20 cellular contexts compared by ENCODE assay signal in the genomic region with DNA sequence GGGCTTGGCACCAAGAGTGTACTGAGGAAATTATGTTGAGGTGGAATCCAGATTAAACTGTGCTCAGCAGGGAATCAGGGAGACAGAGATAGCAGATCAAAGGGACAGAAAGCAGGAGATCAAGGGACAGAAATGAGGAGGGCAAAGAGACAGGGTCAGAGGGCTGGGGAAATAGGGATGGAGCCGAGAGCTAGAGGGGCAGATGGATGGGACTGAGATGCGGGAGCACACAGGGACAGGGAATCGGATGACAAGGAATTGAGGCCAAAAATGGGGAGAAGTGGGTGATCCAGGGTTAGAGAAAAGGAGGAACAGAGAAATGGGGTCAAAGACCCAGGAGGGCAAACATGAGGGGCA. TPM values are rescaled to one million over a fixed set of nuclear protein-coding genes. Genes with fewer than 3 reads are reported as not detected.
A peak's percentile ranks its signal among the peaks of the same experiment; 100 is the strongest.
DNase-seq lines count a peak whose midpoint lies in the region; ATAC-seq, FAIRE-seq and TF ChIP-seq lines count a peak whose summit lies in the region.
"Had no signal": no experiment of that assay in that cellular context is flagged by ENCODE, and none has a peak within 500 bp of the region (broad histone marks: within the 10 kb centered on the region; RNA-seq: fewer than 3 reads in every experiment).

No MANE protein-coding gene starts in this region.

- H3K4ac ChIP-seq in H1 (replicated peaks; ENCODE audit: insufficient read length, low read depth, low read length), result no peak overlapping the region

- H3K9me3 ChIP-seq in DOHH2 (ENCODE audit: control insufficient read depth, insufficient read depth, low read length) (no peaks in the 10 kb centered on the region), HUES6 (ENCODE audit: control insufficient read depth, insufficient read depth, low read depth, low read length) (no peaks in the 10 kb centered on the region), H1 (ENCODE audit: insufficient read depth in 2 of 2, low read depth in 1 of 2, low read length in 1 of 2) (no peaks in the 10 kb centered on the region), right lobe of liver (no peaks in the 10 kb centered on the region)
- H3K9me3 ChIP-seq: Caco-2 had no signal

- no peaks in the 10 kb centered on the region; the same call in 1 of the 2 replicates for H3K79me1 ChIP-seq in H1 (ENCODE audit: low read depth, low read length)

- H4K8ac ChIP-seq in H1 (ENCODE audit: extremely low read depth, insufficient read depth, low read length), result no peak overlapping the region

- peaks cover 0 to 2% (median 0%) of the 10 kb centered on the region in 3 donors for H3K36me3 Mint-ChIP-seq in naive thymus-derived CD8-positive, alpha-beta T cell

- no peaks in the 10 kb centered on the region for H3K9me3 Mint-ChIP-seq in naive thymus-derived CD8-positive, alpha-beta T cell

- POLR2A ChIA-PET in H1 (lab: Charles Lee; ENCODE audit: partially characterized antibody), result interaction anchor here (0.6 to 3.8 kb wide), 9 partner anchors 9 to 62 kb away, joined by 3 to 20 read pairs (median 4); a partner anchor contains a TSS
- POLR2A ChIA-PET in naive thymus-derived CD8-positive, alpha-beta T cell (lab: Charles Lee), result interaction anchor here (0.6 to 2.1 kb wide), 11 partner anchors 8 to 62 kb away, joined by 3 to 7 read pairs (median 5); a partner anchor contains a TSS

- H3K79me2 ChIP-seq in DOHH2 (ENCODE audit: control insufficient read depth, low read length) (peaks cover 11% of the 10 kb centered on the region), H1 (ENCODE audit: control insufficient read depth in 1 of 2, insufficient read depth in 2 of 2, low read length in 2 of 2) (no peaks in the 10 kb centered on the region)

- peak overlapping the region in 5 of 10 donors; percentile 32 to 88 (median 69) for H3K27ac Mint-ChIP-seq in naive thymus-derived CD8-positive, alpha-beta T cell

- H3K36me3 ChIP-seq in DOHH2 (ENCODE audit: control insufficient read depth, low read length), result peaks cover 21% of the 10 kb centered on the region
- H3K36me3 ChIP-seq in HUES6 (ENCODE audit: control insufficient read depth, insufficient read depth, low read length), result no peaks in the 10 kb centered on the region
- no peaks in the 10 kb centered on the region for H3K36me3 ChIP-seq in H1 (ENCODE audit: control insufficient read depth in 2 of 4, insufficient read depth in 4 of 4, low read length in 3 of 4)
- no peaks in the 10 kb centered on the region for H3K36me3 ChIP-seq in right lobe of liver

- 0 out of 2 replicates have a peak overlapping the region, but pooled peaks have one; percentile 17 for H2BK12ac ChIP-seq in H1 (ENCODE audit: low read depth, low read length)

- no peak overlapping the region for H3K9ac ChIP-seq in HUES6 (ENCODE audit: low read length)
- no peak overlapping the region for H3K9ac ChIP-seq in H1 (replicated peaks in 1 of 4; ENCODE audit: extremely low read depth in 1 of 4, low read depth in 3 of 4, low read length in 3 of 4)

- H3K27me3 Mint-ChIP-seq in naive thymus-derived CD8-positive, alpha-beta T cell, result peaks cover 0 to 14% (median 6%) of the 10 kb centered on the region in 5 donors

- peaks cover 43% of the 10 kb centered on the region for H3K4me1 ChIP-seq in DOHH2 (ENCODE audit: control insufficient read depth, low read length)
- H3K4me1 ChIP-seq in HUES6 (ENCODE audit: control insufficient read depth, insufficient read depth, low read length), result peaks cover 11% of the 10 kb centered on the region; the same call in 1 of the 2 replicates
- peaks cover 0 to 14% (median 7%) of the 10 kb centered on the region in 4 experiments; a peak in 6 of 7 replicates for H3K4me1 ChIP-seq in H1 (replicated peaks in 1 of 4; ENCODE audit: control insufficient read depth in 3 of 4, insufficient read depth in 4 of 4, low read length in 3 of 4)
- H3K4me1 ChIP-seq in right lobe of liver, result no peaks in the 10 kb centered on the region
- H3K4me1 ChIP-seq: Caco-2 had no signal

- peaks cover 18 to 23% (median 22%) of the 10 kb centered on the region in 4 donors for H3K4me1 Mint-ChIP-seq in naive thymus-derived CD8-positive, alpha-beta T cell

- no peak overlapping the region for H4K5ac ChIP-seq in H1 (ENCODE audit: insufficient read length, low read depth, low read length)

- H3K4me2 ChIP-seq in DOHH2 (ENCODE audit: low read length), result peak overlapping the region; percentile 27; the same call in 1 of the 2 replicates
- H3K4me2 ChIP-seq in H1 (ENCODE audit: insufficient read depth in 1 of 2, low read depth in 2 of 2, low read length in 2 of 2), result peak overlapping the region; percentile 23 to 53

- no peaks in the 10 kb centered on the region for H4K20me1 ChIP-seq in DOHH2 (ENCODE audit: control insufficient read depth, insufficient read depth, low read depth, low read length)
- H4K20me1 ChIP-seq in H1 (replicated peaks in 1 of 2; ENCODE audit: control insufficient read depth in 1 of 2, insufficient read depth in 2 of 2, low read length in 2 of 2), result peaks cover 5 to 42% of the 10 kb centered on the region in 2 experiments

- no peak overlapping the region for H2BK15ac ChIP-seq in H1 (ENCODE audit: low read length)

- H2AK5ac ChIP-seq in H1 (ENCODE audit: low read depth, low read length), result 0 out of 2 replicates have a peak overlapping the region, but pooled peaks have one; percentile 20

- H3K23me2 ChIP-seq in H1 (ENCODE audit: low read depth, low read length), result peaks cover 10% of the 10 kb centered on the region

- TF ChIP-seq POLR2A in H1 (IDR thresholded peaks at IDR 0.05; ENCODE audit: control extremely low read depth in 1 of 2, low read depth in 2 of 2, low read length in 2 of 2) (no peak), right lobe of liver (IDR thresholded peaks at IDR 0.05) (no peak)

- no peak overlapping the region for H2BK120ac ChIP-seq in H1 (replicated peaks; ENCODE audit: low read depth, low read length)

- no peak for TF ChIP-seq EP300 in H1 (IDR thresholded peaks at IDR 0.05; ENCODE audit: borderline replicate concordance in 1 of 2, low read depth in 2 of 2, low read length in 2 of 2)

- intact Hi-C loops in right lobe of liver (cut with DNase I), result no loop called here

- peaks cover 2% of the 10 kb centered on the region for H3F3A ChIP-seq in DOHH2 (ENCODE audit: control insufficient read depth, insufficient read depth)

- H3K14ac ChIP-seq in H1 (ENCODE audit: insufficient read length), result no peak overlapping the region

- H4K91ac ChIP-seq in H1 (replicated peaks; ENCODE audit: insufficient read length, low read length), result no peak overlapping the region

- H3K4me3 Mint-ChIP-seq in naive thymus-derived CD8-positive, alpha-beta T cell, result peak overlapping the region in 8 of 10 donors; percentile 17 to 70 (median 40)

- ATAC-seq in naive thymus-derived CD8-positive, alpha-beta T cell, result no peak
- no peak for ATAC-seq in right lobe of liver

- no peaks in the 10 kb centered on the region for H3K9me2 ChIP-seq in DOHH2 (replicated peaks; ENCODE audit: control insufficient read depth, low read length)

- FAIRE-seq in H1 (lab: Jason Lieb, UNC) (no peak), frontal cortex (lab: Jason Lieb, UNC) (no peak)

- no peak overlapping the region for H3K27ac ChIP-seq in DOHH2 (ENCODE audit: low read depth, low read length)
- no peak overlapping the region for H3K27ac ChIP-seq in HUES6 (ENCODE audit: low read depth, low read length)
- no peak overlapping the region for H3K27ac ChIP-seq in H1 (ENCODE audit: low read depth, low read length)
- no peak overlapping the region for H3K27ac ChIP-seq in right lobe of liver

- H3K56ac ChIP-seq in H1 (replicated peaks; ENCODE audit: insufficient read length, low read depth, low read length), result no peak overlapping the region

- TF ChIP-seq RAD21 in H1 (IDR thresholded peaks at IDR 0.05 in 1 of 2, conservative IDR thresholded peaks at IDR 0.05 in 1 of 2; ENCODE audit: low read depth in 2 of 2, low read length in 2 of 2), result no peak

- WGBS in H1 (ENCODE audit: extremely low coverage in 1 of 2, insufficient coverage in 1 of 2, insufficient read length in 1 of 2, insufficient replicate concordance in 2 of 2, low coverage in 1 of 2, low lambda C conversion rate in 2 of 2, missing lambda C conversion rate in 1 of 2), 2 experiments, result 26% methylated on average over 3 of the region's 3 CpGs; no CpG with 5 or more reads in 1 of the 2 experiments
- 18% methylated on average over 3 of the region's 3 CpGs for WGBS in right lobe of liver (ENCODE audit: insufficient coverage, low coverage, low lambda C conversion rate, missing lambda C conversion rate)

- no peak overlapping the region for H2BK5ac ChIP-seq in H1 (ENCODE audit: low read depth, low read length)

- no peak for DNase-seq in H1 (ENCODE audit: low read depth in 1 of 2, low spot score in 2 of 2)
- no peak for DNase-seq in naive thymus-derived CD8-positive, alpha-beta T cell
- no peak for DNase-seq in frontal cortex (ENCODE audit: low spot score in 2 of 2)
- DNase-seq in right lobe of liver, result no peak
- no peak for DNase-seq in cerebellum (ENCODE audit: low spot score)
- DNase-seq: ACHN, Caco-2, GDM1, HCEC 1CT, KG1, NCI-H1417 treated with DMSO at 0.1 percent for 48 hours, NCI-H187 treated with DMSO at 0.1 percent for 48 hours, NCI-H226, NCI-H524, NCI-H82, OCI-M1, Right ventricle myocardium superior had no signal

- TF ChIP-seq CTCF in DOHH2 (IDR thresholded peaks at IDR 0.05; ENCODE audit: low read depth, low read length, poor library complexity, severe bottlenecking) (no peak), H1 (IDR thresholded peaks at IDR 0.05; ENCODE audit: control extremely low read depth in 1 of 3, insufficient read depth in 1 of 3, low read depth in 1 of 3, low read length in 3 of 3) (no peak), right lobe of liver (IDR thresholded peaks at IDR 0.05) (no peak)

- H3K27me3 ChIP-seq in DOHH2 (ENCODE audit: control insufficient read depth, low read length) (no peaks in the 10 kb centered on the region), HUES6 (ENCODE audit: control insufficient read depth, insufficient read depth, low read length) (peaks cover 97% of the 10 kb centered on the region), H1 (replicated peaks in 1 of 4; ENCODE audit: control insufficient read depth in 3 of 4, extremely low read depth in 1 of 4, insufficient read depth in 3 of 4, low read length in 3 of 4) (peaks cover 71 to 99% (median 95%) of the 10 kb centered on the region in 4 experiments), right lobe of liver (peaks cover 0 to 17% of the 10 kb centered on the region in 2 donors)

- no peak overlapping the region for H3K4me3 ChIP-seq in DOHH2 (ENCODE audit: low read length)
- peak overlapping the region; percentile 1; the same call in 1 of the 2 replicates for H3K4me3 ChIP-seq in HUES6 (ENCODE audit: low read depth, low read length)
- peak overlapping the region in 2 of 4 experiments; percentile 4 to 44; a peak in 4 of 8 replicates for H3K4me3 ChIP-seq in H1 (ENCODE audit: extremely low read depth in 1 of 4, insufficient read depth in 2 of 4, low read depth in 3 of 4, low read length in 4 of 4)
- H3K4me3 ChIP-seq in right lobe of liver, result no peak overlapping the region

- CTCF ChIA-PET in H1 (lab: Charles Lee; ENCODE audit: partially characterized antibody), result interaction anchor here (0.9 to 2.1 kb wide), 10 partner anchors 8 to 59 kb away, joined by 3 to 9 read pairs (median 3); no protein-coding TSS in a partner anchor

- no peak overlapping the region for H2AFZ ChIP-seq in H1 (ENCODE audit: low read length)

- H3K23ac ChIP-seq in H1 (ENCODE audit: insufficient read length), result no peak overlapping the region

- H3K18ac ChIP-seq in H1 (ENCODE audit: extremely low read depth, low read length), result no peak overlapping the region

- H2BK20ac ChIP-seq in H1 (ENCODE audit: low read length), result no peak overlapping the region

RNA-seq across cellular contexts. Expression of a gene that starts 6.1 kb away (rescaled TPM):
- not detected in 2 replicates for total RNA-seq in H1 (2021; fragmentation: NEBNext Ultra II Directional; extraction: Animal tissue kit (Norgen Biotek cat#: 25700))
- 0.08 and 0.12 TPM in 2 replicates for polyA plus RNA-seq in H1 (2011; rRNA removed)
- 0.03 TPM for polyA plus RNA-seq in H1 (2011; cell fraction: cytosol; rRNA removed)
- 0.33 TPM for polyA plus RNA-seq in H1 (2011; cell fraction: nucleus; rRNA removed)
- 0.08 to 0.16 TPM (median 0.10 TPM) in 3 of 4 replicates, not detected in the other for polyA plus RNA-seq in H1 (2012, experiment 1 of 2)
- not detected for polyA plus RNA-seq in H1 (2012, experiment 2 of 2)
- 0.02 TPM for polyA plus RNA-seq in H1 (2013, experiment 1 of 2)
- polyA plus RNA-seq in H1 (2013, experiment 2 of 2), result 0.06 TPM
- not detected in 2 replicates for polyA minus RNA-seq in H1 (2011; rRNA and poly(A)+ RNA removed)
- not detected for polyA minus RNA-seq in H1 (2011; cell fraction: cytosol; rRNA and poly(A)+ RNA removed)
- not detected for polyA minus RNA-seq in H1 (2011; cell fraction: nucleus; rRNA and poly(A)+ RNA removed)
- total RNA-seq in naive thymus-derived CD8-positive, alpha-beta T cell, result 1 to 10 TPM; 7.5 to 8.1 TPM
- polyA plus RNA-seq in naive thymus-derived CD8-positive, alpha-beta T cell, result not detected
- total RNA-seq in frontal cortex, result not detected
- total RNA-seq in right lobe of liver, result not detected
- not detected for total RNA-seq in cerebellum
- total RNA-seq: Daoy, Right ventricle myocardium superior had no signal

RNA-seq across cellular contexts. Expression of a gene that starts 36.9 kb away (rescaled TPM):
- 123 and 124 TPM in 2 replicates for total RNA-seq in H1 (2021; fragmentation: NEBNext Ultra II Directional; extraction: Animal tissue kit (Norgen Biotek cat#: 25700))
- 439 and 585 TPM in 2 replicates for polyA plus RNA-seq in H1 (2011; rRNA removed)
- polyA plus RNA-seq in H1 (2011; cell fraction: cytosol; rRNA removed), result 282 TPM
- polyA plus RNA-seq in H1 (2011; cell fraction: nucleus; rRNA removed), result 227 TPM
- 99.4 to 181 TPM (median 175 TPM) in 4 replicates for polyA plus RNA-seq in H1 (2012, experiment 1 of 2)
- 315 TPM for polyA plus RNA-seq in H1 (2012, experiment 2 of 2)
- polyA plus RNA-seq in H1 (2013, experiment 1 of 2), result 173 TPM
- 186 TPM for polyA plus RNA-seq in H1 (2013, experiment 2 of 2)
- polyA minus RNA-seq in H1 (2011; rRNA and poly(A)+ RNA removed), result 46.7 and 56.4 TPM in 2 replicates
- 53.9 TPM for polyA minus RNA-seq in H1 (2011; cell fraction: cytosol; rRNA and poly(A)+ RNA removed)
- polyA minus RNA-seq in H1 (2011; cell fraction: nucleus; rRNA and poly(A)+ RNA removed), result 41.0 TPM
- total RNA-seq in naive thymus-derived CD8-positive, alpha-beta T cell, result 10 to 100 TPM; 87.6 to 90.3 TPM
- 100 to 1,000 TPM; 201 to 288 (median 231) TPM for polyA plus RNA-seq in naive thymus-derived CD8-positive, alpha-beta T cell
- total RNA-seq in frontal cortex (90.9 TPM), right lobe of liver (100 to 1,000 TPM in 2 of 6 experiments, 10 to 100 TPM in 4; 53.6 to 124 (median 75.8) TPM), cerebellum (62.8 TPM)

RNA-seq across cellular contexts. Expression of a gene that starts 39.2 kb away (rescaled TPM):
- 49.0 and 54.6 TPM in 2 replicates for total RNA-seq in H1 (2021; fragmentation: NEBNext Ultra II Directional; extraction: Animal tissue kit (Norgen Biotek cat#: 25700))
- 23.0 and 41.1 TPM in 2 replicates for polyA plus RNA-seq in H1 (2011; rRNA removed)
- 35.9 TPM for polyA plus RNA-seq in H1 (2011; cell fraction: cytosol; rRNA removed)
- 95.3 TPM for polyA plus RNA-seq in H1 (2011; cell fraction: nucleus; rRNA removed)
- 38.4 to 51.0 TPM (median 48.8 TPM) in 4 replicates for polyA plus RNA-seq in H1 (2012, experiment 1 of 2)
- polyA plus RNA-seq in H1 (2012, experiment 2 of 2), result 35.5 TPM
- polyA plus RNA-seq in H1 (2013, experiment 1 of 2), result 49.6 TPM
- 44.9 TPM for polyA plus RNA-seq in H1 (2013, experiment 2 of 2)
- 9.4 and 11.0 TPM in 2 replicates for polyA minus RNA-seq in H1 (2011; rRNA and poly(A)+ RNA removed)
- polyA minus RNA-seq in H1 (2011; cell fraction: cytosol; rRNA and poly(A)+ RNA removed), result 25.5 TPM
- 34.6 TPM for polyA minus RNA-seq in H1 (2011; cell fraction: nucleus; rRNA and poly(A)+ RNA removed)
- total RNA-seq in naive thymus-derived CD8-positive, alpha-beta T cell, result 1,000 to 10,000 TPM; 1,211 to 1,239 TPM
- polyA plus RNA-seq in naive thymus-derived CD8-positive, alpha-beta T cell, result 100 to 1,000 TPM; 161 to 346 (median 211) TPM
- total RNA-seq in frontal cortex (10.2 TPM), right lobe of liver (10 to 100 TPM; 25.3 to 39.7 (median 30.2) TPM), cerebellum (11.2 TPM)

RNA-seq across cellular contexts. Expression of a gene that starts 45.1 kb away (rescaled TPM):
- total RNA-seq in H1 (2021; fragmentation: NEBNext Ultra II Directional; extraction: Animal tissue kit (Norgen Biotek cat#: 25700)), result 0.54 TPM in 1 of 2 replicates, not detected in the other
- polyA plus RNA-seq in H1 (2011; rRNA removed), result 0.77 and 0.83 TPM in 2 replicates
- 0.49 TPM for polyA plus RNA-seq in H1 (2011; cell fraction: cytosol; rRNA removed)
- polyA plus RNA-seq in H1 (2011; cell fraction: nucleus; rRNA removed), result 0.91 TPM
- 0.28 to 1.0 TPM (median 0.52 TPM) in 3 of 4 replicates, not detected in the other for polyA plus RNA-seq in H1 (2012, experiment 1 of 2)
- polyA plus RNA-seq in H1 (2012, experiment 2 of 2), result 0.55 TPM
- 0.59 TPM for polyA plus RNA-seq in H1 (2013, experiment 1 of 2)
- polyA plus RNA-seq in H1 (2013, experiment 2 of 2), result 0.68 TPM
- not detected in 2 replicates for polyA minus RNA-seq in H1 (2011; rRNA and poly(A)+ RNA removed)
- not detected for polyA minus RNA-seq in H1 (2011; cell fraction: cytosol; rRNA and poly(A)+ RNA removed)
- polyA minus RNA-seq in H1 (2011; cell fraction: nucleus; rRNA and poly(A)+ RNA removed), result not detected
- total RNA-seq in naive thymus-derived CD8-positive, alpha-beta T cell, result 10 to 100 TPM; 48.6 to 51.0 TPM
- 10 to 100 TPM; 54.9 to 88.2 (median 85.1) TPM for polyA plus RNA-seq in naive thymus-derived CD8-positive, alpha-beta T cell
- total RNA-seq in frontal cortex (not detected), right lobe of liver (under 1 TPM in 4 of 6 experiments, not detected in 2; 0.18 to 0.71 (median 0.39) TPM), cerebellum (not detected)
- total RNA-seq: Daoy, Right ventricle myocardium superior had no signal

Comparison
In these comparisons a context has a peak if more than half of its experiments do, and no peak if none do; other contexts are left out.
1. RNA of a gene that starts 39.2 kb away (total RNA-seq): 1,211 to 1,239 TPM in naive thymus-derived CD8-positive, alpha-beta T cell; 49.0 to 54.6 TPM in H1, 25.3 to 39.7 TPM in right lobe of liver, 11.2 TPM in cerebellum (single experiment) and 10.2 TPM in frontal cortex (single experiment); every median in the first group is over 10 times any median in the second.